In the genomic region with DNA sequence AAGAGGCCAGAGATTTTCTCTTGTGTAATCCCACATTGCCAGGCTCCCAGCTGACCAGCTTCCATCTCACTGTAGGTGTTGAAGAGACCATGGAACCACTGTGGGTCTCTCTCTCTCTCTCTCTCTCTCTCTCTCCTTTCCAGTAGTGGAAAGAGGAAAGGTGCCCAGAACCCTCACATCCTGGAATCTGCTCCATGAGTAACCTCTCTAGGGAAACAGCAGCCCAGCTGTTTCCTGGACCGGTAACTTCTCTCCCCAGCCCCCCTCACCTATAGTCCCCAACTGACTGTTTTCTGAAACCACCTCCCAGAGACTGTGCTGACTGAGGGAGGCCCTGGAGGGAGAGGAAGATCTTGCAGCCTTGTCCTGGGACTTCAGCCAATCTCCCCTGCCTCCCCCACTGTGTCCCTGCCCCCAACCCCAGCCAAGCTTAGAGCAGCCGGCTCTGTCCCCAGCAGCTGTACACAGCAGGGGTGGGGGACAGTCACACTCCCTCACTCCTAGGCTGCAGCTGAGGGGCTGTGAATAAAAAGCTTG, we compare ENCODE assay signal across 16 cellular contexts. TPM values are rescaled to one million over a fixed set of nuclear protein-coding genes. Genes with fewer than 3 reads are reported as not detected.
DNase-seq lines count a peak whose midpoint lies in the region; ATAC-seq and TF ChIP-seq lines count a peak whose summit lies in the region.
"Had no signal": no experiment of that assay in that cellular context is flagged by ENCODE, and none has a peak within 500 bp of the region (broad histone marks: within the 10 kb centered on the region; RNA-seq: fewer than 3 reads in every experiment).

No MANE protein-coding gene starts in this region.

- no peak for TF ChIP-seq POLR2A in right lobe of liver (IDR thresholded peaks at IDR 0.05)

- peaks cover 6% of the 10 kb centered on the region for H3K36me3 Mint-ChIP-seq in effector memory CD8-positive, alpha-beta T cell (ENCODE audit: insufficient read depth)

- intact Hi-C loops in right lobe of liver (cut with DNase I) = no loop called here

- no peak overlapping the region for H3K27ac ChIP-seq in right lobe of liver
- H3K27ac ChIP-seq: hepatocyte, suprapubic skin had no signal

- H3K9me3 ChIP-seq in right lobe of liver = no peaks in the 10 kb centered on the region
- H3K9me3 ChIP-seq: suprapubic skin had no signal

- H3K27me3 ChIP-seq in right lobe of liver = no peaks in the 10 kb centered on the region
- H3K27me3 ChIP-seq: hepatocyte, suprapubic skin had no signal

- ATAC-seq in stimulated activated naive CD8-positive, alpha-beta T cell treated with anti-CD3 and anti-CD28 coated beads, Interleukin-15, amount 100 ng/mL, for 72 hours = peak; percentile 45
- no peak for ATAC-seq in stimulated activated naive CD8-positive, alpha-beta T cell treated with anti-CD3 and anti-CD28 coated beads, Interleukin-15, Interleukin-2, amounts not matched to agents 100 U/mL and 50 U/mL, for 24 hours
- ATAC-seq in right lobe of liver = peak in 3 of 4 donors; percentile 13 to 30 (median 24)
- ATAC-seq in effector memory CD8-positive, alpha-beta T cell (replicated peaks) = no peak
- ATAC-seq: activated T-cell treated with anti-CD3 and anti-CD28 coated beads, Interleukin-2, amount 50 U/mL, for 4 hours; naive thymus-derived CD4-positive, alpha-beta T cell had no signal

- H3K4me3 Mint-ChIP-seq in stimulated activated naive CD8-positive, alpha-beta T cell treated with anti-CD3 and anti-CD28 coated beads, Interleukin-15, amount 100 ng/mL, for 72 hours = no peak overlapping the region
- no peak overlapping the region for H3K4me3 Mint-ChIP-seq in effector memory CD8-positive, alpha-beta T cell
- H3K4me3 Mint-ChIP-seq: activated T-cell treated with anti-CD3 and anti-CD28 coated beads, Interleukin-2, amount 50 U/mL, for 4 hours; central memory CD8-positive, alpha-beta T cell; naive thymus-derived CD4-positive, alpha-beta T cell had no signal

- peak overlapping the region in 1 of 2 donors; percentile 90 for H3K27ac Mint-ChIP-seq in stimulated activated naive CD8-positive, alpha-beta T cell treated with anti-CD3 and anti-CD28 coated beads, Interleukin-15, amount 100 ng/mL, for 72 hours
- H3K27ac Mint-ChIP-seq in effector memory CD8-positive, alpha-beta T cell = peak overlapping the region in 1 of 2 donors; percentile 19

- DNase-seq in stimulated activated naive CD8-positive, alpha-beta T cell treated with anti-CD3 and anti-CD28 coated beads, Interleukin-15, amount 100 ng/mL, for 72 hours = no peak
- no peak for DNase-seq in stimulated activated naive CD8-positive, alpha-beta T cell treated with anti-CD3 and anti-CD28 coated beads, Interleukin-15, Interleukin-2, amounts not matched to agents 100 U/mL and 50 U/mL, for 24 hours
- DNase-seq in dermis microvascular lymphatic vessel endothelial cell (ENCODE audit: low read depth in 2 of 2) (peak; percentile 95 to 99), right lobe of liver (no peak), NCI-H146 (lab: John Stamatoyannopoulos, UW) (no peak), NCI-H187 (lab: John Stamatoyannopoulos, UW) (no peak), foreskin fibroblast (no peak)
- DNase-seq in effector memory CD8-positive, alpha-beta T cell = no peak
- DNase-seq: activated T-cell treated with anti-CD3 and anti-CD28 coated beads, Interleukin-2, amount 50 U/mL, for 4 hours; HCEC 1CT; MV-4-11; naive thymus-derived CD4-positive, alpha-beta T cell; NK-92 treated with Interleukin-12 subunit alpha and Interleukin-12 subunit beta, amount 100 ng/mL, for 24 hours had no signal

- peaks cover 0 to 72% (median 12%) of the 10 kb centered on the region in 4 donors for H3K4me1 ChIP-seq in right lobe of liver
- H3K4me1 ChIP-seq: suprapubic skin had no signal

- 69% methylated on average over 2 of the region's 2 CpGs for WGBS in right lobe of liver (ENCODE audit: insufficient coverage, low coverage, low lambda C conversion rate, missing lambda C conversion rate)

- H3K36me3 ChIP-seq in right lobe of liver = no peaks in the 10 kb centered on the region
- H3K36me3 ChIP-seq: suprapubic skin had no signal

- peaks cover 11% of the 10 kb centered on the region for H3K27me3 Mint-ChIP-seq in stimulated activated naive CD8-positive, alpha-beta T cell treated with anti-CD3 and anti-CD28 coated beads, Interleukin-15, amount 100 ng/mL, for 72 hours
- peaks cover 9 to 19% of the 10 kb centered on the region in 2 donors for H3K27me3 Mint-ChIP-seq in effector memory CD8-positive, alpha-beta T cell

- H3K4me1 Mint-ChIP-seq in stimulated activated naive CD8-positive, alpha-beta T cell treated with anti-CD3 and anti-CD28 coated beads, Interleukin-15, amount 100 ng/mL, for 72 hours = peaks cover 19% of the 10 kb centered on the region
- no peaks in the 10 kb centered on the region for H3K4me1 Mint-ChIP-seq in effector memory CD8-positive, alpha-beta T cell (ENCODE audit: low read depth in 2 of 2)

- TF ChIP-seq CTCF in right lobe of liver (IDR thresholded peaks at IDR 0.05) (no peak), foreskin fibroblast (IDR thresholded peaks at IDR 0.05; ENCODE audit: low read depth, low read length) (no peak)

- H3K4me3 ChIP-seq in right lobe of liver (no peak overlapping the region), foreskin fibroblast (ENCODE audit: low read depth in 1 of 2, low read length in 2 of 2) (no peak overlapping the region)
- H3K4me3 ChIP-seq: hepatocyte, suprapubic skin had no signal

- no peaks in the 10 kb centered on the region for H3K9me3 Mint-ChIP-seq in stimulated activated naive CD8-positive, alpha-beta T cell treated with anti-CD3 and anti-CD28 coated beads, Interleukin-15, amount 100 ng/mL, for 72 hours
- no peaks in the 10 kb centered on the region for H3K9me3 Mint-ChIP-seq in effector memory CD8-positive, alpha-beta T cell
- H3K9me3 Mint-ChIP-seq: activated T-cell treated with anti-CD3 and anti-CD28 coated beads, Interleukin-2, amount 50 U/mL, for 4 hours; central memory CD8-positive, alpha-beta T cell; naive thymus-derived CD4-positive, alpha-beta T cell had no signal

RNA-seq across cellular contexts. Expression of a gene that starts 20.6 kb away (rescaled TPM):
- 14.8 and 53.0 TPM in 2 replicates for total RNA-seq in dermis microvascular lymphatic vessel endothelial cell
- 10 to 100 TPM in 2 of 6 experiments, 1 to 10 TPM in 4; 6.9 to 27.0 (median 7.9) TPM for total RNA-seq in right lobe of liver

RNA-seq across cellular contexts. Expression of a gene that starts 49.0 kb away (rescaled TPM):
- total RNA-seq in dermis microvascular lymphatic vessel endothelial cell = 85.8 and 128 TPM in 2 replicates
- total RNA-seq in right lobe of liver = 10 to 100 TPM; 32.8 to 91.1 (median 68.6) TPM

Comparison
In these comparisons a context has a peak if more than half of its experiments do, and no peak if none do; other contexts are left out.
1. ATAC-seq: peak in stimulated activated naive CD8-positive, alpha-beta T cell treated with anti-CD3 and anti-CD28 coated beads, Interleukin-15, amount 100 ng/mL, for 72 hours (single experiment) and right lobe of liver (3 of 4); none in stimulated activated naive CD8-positive, alpha-beta T cell treated with anti-CD3 and anti-CD28 coated beads, Interleukin-15, Interleukin-2, amounts not matched to agents 100 U/mL and 50 U/mL, for 24 hours (single experiment) and effector memory CD8-positive, alpha-beta T cell (single experiment).
2. DNase-seq: peak in dermis microvascular lymphatic vessel endothelial cell (2 of 2); none in stimulated activated naive CD8-positive, alpha-beta T cell treated with anti-CD3 and anti-CD28 coated beads, Interleukin-15, amount 100 ng/mL, for 72 hours (0 of 2), stimulated activated naive CD8-positive, alpha-beta T cell treated with anti-CD3 and anti-CD28 coated beads, Interleukin-15, Interleukin-2, amounts not matched to agents 100 U/mL and 50 U/mL, for 24 hours (single experiment), right lobe of liver (0 of 3), NCI-H146 (single experiment), effector memory CD8-positive, alpha-beta T cell (0 of 3), NCI-H187 (0 of 2) and foreskin fibroblast (0 of 2).